Comparison of ENCODE assay signal across 19 cellular contexts in the genomic region with DNA sequence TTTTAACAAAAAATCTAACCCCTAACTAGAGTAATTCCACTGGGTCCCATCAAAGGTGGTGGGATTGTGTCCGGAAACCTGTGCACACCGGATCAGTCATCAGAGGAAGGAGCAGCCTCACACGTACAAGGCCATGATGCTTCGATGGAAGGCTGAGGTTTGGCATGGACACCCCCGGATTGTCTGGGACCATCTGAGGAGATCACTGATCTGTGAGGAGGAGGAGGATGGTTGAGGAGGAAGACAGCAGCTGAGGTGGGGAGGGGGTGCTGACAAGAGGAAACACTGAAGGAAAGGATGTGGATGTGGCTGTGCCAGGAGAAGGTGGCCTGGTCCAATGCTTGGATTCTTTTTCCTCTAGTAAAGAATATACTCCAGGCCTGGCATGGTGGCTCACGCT. TPM values are rescaled to one million over a fixed set of nuclear protein-coding genes. Genes with fewer than 3 reads are reported as not detected.
DNase-seq lines count a peak whose midpoint lies in the region; ATAC-seq and TF ChIP-seq lines count a peak whose summit lies in the region.
"Had no signal": no experiment of that assay in that cellular context is flagged by ENCODE, and none has a peak within 500 bp of the region (broad histone marks: within the 10 kb centered on the region; RNA-seq: fewer than 3 reads in every experiment).

No MANE protein-coding gene starts in this region.

- peaks cover 3% of the 10 kb centered on the region for H3K79me1 ChIP-seq in neuronal stem cell (ENCODE audit: low read depth, low read length)

- peaks cover 0 to 5% of the 10 kb centered on the region in 2 donors for H3K4me1 ChIP-seq in right atrium auricular region
- H3K4me1 ChIP-seq in left ventricle myocardium inferior, result no peaks in the 10 kb centered on the region
- H3K4me1 ChIP-seq in neuronal stem cell (ENCODE audit: control insufficient read depth in 2 of 2, insufficient read depth in 1 of 2, low read depth in 1 of 2, low read length in 2 of 2), result peaks cover 0 to 13% of the 10 kb centered on the region in 2 donors
- H3K4me1 ChIP-seq in uterus, result peaks cover 9 to 12% of the 10 kb centered on the region in 2 donors
- H3K4me1 ChIP-seq: A549, Caco-2 had no signal

- H4K91ac ChIP-seq in neuronal stem cell (ENCODE audit: low read depth, low read length, poor library complexity), result no peak overlapping the region

- no peak overlapping the region for H2BK15ac ChIP-seq in neuronal stem cell (ENCODE audit: low read length)

- peak overlapping the region; percentile 60 for H3K9ac ChIP-seq in neuronal stem cell (ENCODE audit: low read depth, low read length, poor library complexity)
- H3K9ac ChIP-seq: BLaER1 treated with 17β-estradiol and CSF1 and Interleukin-3, amounts not matched to agents 10 nM and 100 nM had no signal

- no peaks in the 10 kb centered on the region for H3K9me3 ChIP-seq in right atrium auricular region
- H3K9me3 ChIP-seq in left ventricle myocardium inferior (replicated peaks), result no peaks in the 10 kb centered on the region
- no peaks in the 10 kb centered on the region for H3K9me3 ChIP-seq in neuronal stem cell (replicated peaks in 1 of 2; ENCODE audit: control insufficient read depth in 2 of 2, insufficient read depth in 1 of 2, low read depth in 1 of 2, low read length in 2 of 2)
- no peaks in the 10 kb centered on the region for H3K9me3 ChIP-seq in uterus
- H3K9me3 ChIP-seq: A549; BLaER1 treated with 17β-estradiol and CSF1 and Interleukin-3, amounts not matched to agents 10 nM and 100 nM; Caco-2 had no signal

- no peak for ATAC-seq in HG03108 (IDR thresholded peaks at IDR 0.05; ENCODE audit: unreplicated experiment)
- ATAC-seq: A549; CD8-positive, alpha-beta T cell had no signal

- H4K8ac ChIP-seq in neuronal stem cell (ENCODE audit: low read depth, low read length), result no peak overlapping the region

- H2BK120ac ChIP-seq in neuronal stem cell (ENCODE audit: low read depth, low read length), result no peak overlapping the region

- H3K4me3 ChIP-seq in right atrium auricular region (no peak overlapping the region), left ventricle myocardium inferior (no peak overlapping the region), coronary artery (no peak overlapping the region), neuronal stem cell (ENCODE audit: low read length in 2 of 2) (no peak overlapping the region), uterus (no peak overlapping the region)
- H3K4me3 ChIP-seq: A549; BLaER1 treated with 17β-estradiol and CSF1 and Interleukin-3, amounts not matched to agents 10 nM and 100 nM had no signal

- no peak overlapping the region for H2AFZ ChIP-seq in neuronal stem cell (ENCODE audit: low read length)

- TF ChIP-seq CTCF in right atrium auricular region (IDR thresholded peaks at IDR 0.05) (no peak), left ventricle myocardium inferior (IDR thresholded peaks at IDR 0.05; ENCODE audit: borderline replicate concordance) (no peak), coronary artery (IDR thresholded peaks at IDR 0.05) (no peak), uterus (IDR thresholded peaks at IDR 0.05) (no peak)

- no peak overlapping the region for H3K4ac ChIP-seq in neuronal stem cell (ENCODE audit: low read length)

- no peak overlapping the region for H2BK5ac ChIP-seq in neuronal stem cell (ENCODE audit: low read length)

- no peak overlapping the region for H3K23ac ChIP-seq in neuronal stem cell (ENCODE audit: low read depth, low read length, poor library complexity)

- H3K4me2 ChIP-seq in neuronal stem cell (ENCODE audit: insufficient read depth, low read length, poor library complexity, severe bottlenecking), result no peak overlapping the region
- H3K4me2 ChIP-seq: A549 had no signal

- no peak overlapping the region for H2AK5ac ChIP-seq in neuronal stem cell (ENCODE audit: low read depth, low read length)

- H3K27ac ChIP-seq in right atrium auricular region, result no peak overlapping the region
- H3K27ac ChIP-seq in left ventricle myocardium inferior (replicated peaks), result no peak overlapping the region
- no peak overlapping the region for H3K27ac ChIP-seq in coronary artery
- H3K27ac ChIP-seq in neuronal stem cell (replicated peaks; ENCODE audit: low read length), result no peak overlapping the region
- peak overlapping the region; percentile 10 to 42 for H3K27ac ChIP-seq in uterus
- H3K27ac ChIP-seq: 22Rv1; A549; BLaER1 treated with 17β-estradiol and CSF1 and Interleukin-3, amounts not matched to agents 10 nM and 100 nM; C4-2B had no signal

- H2BK12ac ChIP-seq in neuronal stem cell (ENCODE audit: low read length), result no peak overlapping the region

- no peak for TF ChIP-seq POLR2A in uterus (IDR thresholded peaks at IDR 0.05)

- intact Hi-C loops in left ventricle myocardium inferior (cut with micrococcal nuclease) (no loop called here), uterus (cut with DNase I; ENCODE audit: low total_unique reads) (no loop called here)

- DNase-seq in right atrium auricular region (ENCODE audit: low spot score), result peak; percentile 26
- DNase-seq in left ventricle myocardium inferior, result no peak
- DNase-seq in coronary artery (ENCODE audit: low spot score), result peak; percentile 24
- DNase-seq in neuronal stem cell (ENCODE audit: low spot score), result no peak
- no peak for DNase-seq in uterus
- DNase-seq in NCI-H1436 treated with DMSO at 0.1 percent for 48 hours (lab: John Stamatoyannopoulos, UW), result no peak
- no peak for DNase-seq in OCI-M1 (lab: John Stamatoyannopoulos, UW)
- DNase-seq: AML-193; Caco-2; Calu3; CD4-positive, alpha-beta T cell; DMS79 treated with DMSO at 0.1 percent for 48 hours; GF-D8 had no signal

- H3K18ac ChIP-seq in neuronal stem cell (ENCODE audit: low read length), result no peak overlapping the region

- no peaks in the 10 kb centered on the region for H3K27me3 ChIP-seq in right atrium auricular region
- no peaks in the 10 kb centered on the region for H3K27me3 ChIP-seq in left ventricle myocardium inferior (ENCODE audit: low read depth)
- no peaks in the 10 kb centered on the region for H3K27me3 ChIP-seq in neuronal stem cell (ENCODE audit: control insufficient read depth in 3 of 3, insufficient read depth in 3 of 3, low read depth in 1 of 3, low read length in 3 of 3)
- no peaks in the 10 kb centered on the region for H3K27me3 ChIP-seq in uterus
- H3K27me3 ChIP-seq: BLaER1 treated with 17β-estradiol and CSF1 and Interleukin-3, amounts not matched to agents 10 nM and 100 nM had no signal

- H3K36me3 ChIP-seq in right atrium auricular region (no peaks in the 10 kb centered on the region), left ventricle myocardium inferior (peaks cover 4% of the 10 kb centered on the region), neuronal stem cell (replicated peaks in 1 of 2; ENCODE audit: control insufficient read depth in 2 of 2, insufficient read depth in 2 of 2, low read length in 2 of 2) (peaks cover 29 to 96% of the 10 kb centered on the region in 2 donors), uterus (no peaks in the 10 kb centered on the region)
- H3K36me3 ChIP-seq: BLaER1 treated with 17β-estradiol and CSF1 and Interleukin-3, amounts not matched to agents 10 nM and 100 nM had no signal

- no CpG with 5 or more reads among the region's 6 CpGs for WGBS in neuronal stem cell (ENCODE audit: extremely low coverage in 2 of 2, insufficient read length in 2 of 2, insufficient replicate concordance in 1 of 2), 2 donors

- H3K14ac ChIP-seq in neuronal stem cell (ENCODE audit: low read length), result no peak overlapping the region

RNA-seq across cellular contexts. Expression of a gene that starts 41.3 kb away (rescaled TPM):
- total RNA-seq in right atrium auricular region, result 1 to 10 TPM; 2.9 to 3.2 TPM
- total RNA-seq in left ventricle myocardium inferior, result 2.8 TPM
- 19.6 TPM for polyA plus RNA-seq in neuronal stem cell (2013, experiment 1 of 2)
- 19.7 TPM for polyA plus RNA-seq in neuronal stem cell (2013, experiment 2 of 2)
- total RNA-seq in uterus, result 10 to 100 TPM in 3 of 4 donors, 1 to 10 TPM in 1; 9.7 to 45.5 (median 37.6) TPM
- total RNA-seq: CD4-positive, alpha-beta T cell; CD8-positive, alpha-beta T cell had no signal

Comparison
In these comparisons a context has a peak if more than half of its experiments do, and no peak if none do; other contexts are left out.
1. DNase-seq: peak in right atrium auricular region (single experiment) and coronary artery (single experiment); none in left ventricle myocardium inferior (single experiment), neuronal stem cell (single experiment), uterus (0 of 2), NCI-H1436 treated with DMSO at 0.1 percent for 48 hours (single experiment) and OCI-M1 (single experiment).
2. H3K27ac ChIP-seq: peak in uterus (2 of 2); none in right atrium auricular region (0 of 2), left ventricle myocardium inferior (single experiment), coronary artery (0 of 2) and neuronal stem cell (single experiment).